8 cellular contexts compared by ENCODE assay signal in the genomic region with DNA sequence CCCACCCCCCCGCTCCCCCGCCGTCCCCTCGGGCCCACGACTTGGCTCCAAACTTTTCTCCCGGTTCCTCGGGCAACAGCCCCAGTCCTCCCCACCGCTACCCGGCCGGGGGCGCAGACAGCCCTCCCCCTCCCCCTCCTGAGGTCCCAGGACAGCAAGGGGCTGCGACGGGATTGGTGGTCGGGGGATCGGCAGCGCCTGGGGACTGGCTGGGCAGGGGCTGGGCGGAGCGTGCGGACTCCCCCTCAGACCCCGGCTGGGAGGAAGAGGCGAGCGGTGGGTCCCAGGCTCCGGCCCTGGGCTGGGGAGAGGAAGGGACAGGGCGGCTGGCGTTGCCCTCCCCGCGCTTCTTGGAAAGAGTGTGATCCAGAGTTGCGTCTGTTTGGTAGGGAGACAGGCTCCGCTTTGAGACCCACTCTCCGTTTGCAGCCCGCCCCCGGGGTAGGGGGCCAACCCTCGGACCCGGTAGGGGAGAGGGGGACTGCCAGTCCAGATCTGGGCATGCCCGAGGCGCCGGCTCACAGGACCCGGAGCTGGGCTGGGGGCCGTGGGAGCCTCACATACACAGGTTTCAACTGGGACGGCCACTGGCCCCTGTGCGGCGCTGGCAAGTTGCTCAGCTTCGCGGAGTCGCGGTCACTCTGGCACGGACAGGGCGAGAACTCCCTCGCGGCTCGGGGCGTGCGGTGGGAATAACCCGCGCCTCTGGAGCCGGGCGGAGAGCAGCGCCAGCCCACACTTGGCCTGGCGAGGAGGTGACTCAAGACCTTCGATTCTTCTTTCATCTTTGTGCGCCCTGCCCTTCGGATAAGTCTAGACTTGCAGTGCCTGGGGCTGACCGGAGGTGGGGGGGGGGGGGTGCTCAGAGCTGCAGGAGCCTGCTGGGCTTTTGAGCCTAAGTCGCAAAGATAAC. TPM values are rescaled to one million over a fixed set of nuclear protein-coding genes. Genes with fewer than 3 reads are reported as not detected.
A peak's percentile ranks its signal among the peaks of the same experiment; 100 is the strongest.
DNase-seq lines count a peak whose midpoint lies in the region; ATAC-seq and TF ChIP-seq lines count a peak whose summit lies in the region.

No MANE protein-coding gene starts in this region.

- TF ChIP-seq CTCF in BJ (IDR thresholded peaks at IDR 0.05; ENCODE audit: insufficient read depth, low read depth, low read length) (0 out of 2 replicates have a peak, but pooled peaks have one; percentile 15), gastrocnemius medialis (IDR thresholded peaks at IDR 0.05 in 4 of 5, conservative IDR thresholded peaks at IDR 0.05 in 1 of 5) (no peak)

- in situ Hi-C loops in gastrocnemius medialis (cut with MboI; ENCODE audit: low sequenced_read_pairs in 4 of 4): no loop called here

- no peak for ATAC-seq in activated naive CD8-positive, alpha-beta T cell treated with anti-CD3 and anti-CD28 coated beads, Interleukin-2, amount 50 U/mL, for 24 hours
- ATAC-seq in right cardiac atrium (peak; percentile 61 to 74), gastrocnemius medialis (peak; percentile 16 to 20), HG02870 (IDR thresholded peaks at IDR 0.05; ENCODE audit: unreplicated experiment) (no peak), HG02973 (IDR thresholded peaks at IDR 0.05; ENCODE audit: unreplicated experiment) (no peak)

- H3K27me3 Mint-ChIP-seq in activated naive CD8-positive, alpha-beta T cell treated with anti-CD3 and anti-CD28 coated beads, Interleukin-2, amount 50 U/mL, for 24 hours: peaks cover 44% of the 10 kb centered on the region

- H3K4me1 ChIP-seq in HUES48 (ENCODE audit: control insufficient read depth, insufficient read depth, low read length): peaks cover 40% of the 10 kb centered on the region
- peaks cover 8% of the 10 kb centered on the region for H3K4me1 ChIP-seq in right cardiac atrium (ENCODE audit: control insufficient read depth, insufficient read depth, low read length)
- H3K4me1 ChIP-seq in gastrocnemius medialis: peaks cover 4 to 8% of the 10 kb centered on the region in 2 donors

- no peaks in the 10 kb centered on the region for H3K9me3 ChIP-seq in HUES48 (ENCODE audit: control insufficient read depth, insufficient read depth, low read length)
- no peaks in the 10 kb centered on the region for H3K9me3 ChIP-seq in right cardiac atrium (ENCODE audit: control insufficient read depth, low read length)
- no peaks in the 10 kb centered on the region for H3K9me3 ChIP-seq in gastrocnemius medialis

- peak overlapping the region; percentile 97 for H3K27ac ChIP-seq in HUES48 (ENCODE audit: low read depth, low read length)
- peak overlapping the region; percentile 21 for H3K27ac ChIP-seq in right cardiac atrium (ENCODE audit: low read length)
- peak overlapping the region; percentile 65 to 81 (median 76) for H3K27ac ChIP-seq in gastrocnemius medialis

- DNase-seq in BJ (ENCODE audit: low read depth) (no peak), right cardiac atrium (peak; percentile 79 to 91 (median 87)), gastrocnemius medialis (no peak), NCI-H2107 (lab: John Stamatoyannopoulos, UW) (no peak)
- no peak for DNase-seq in activated naive CD8-positive, alpha-beta T cell treated with anti-CD3 and anti-CD28 coated beads, Interleukin-2, amount 50 U/mL, for 24 hours

- POLR2A ChIA-PET in BJ (lab: Charles Lee): interaction anchor here (0.5 to 0.7 kb wide), 2 partner anchors 89 to 689 kb away, joined by 3 to 6 read pairs; no protein-coding TSS in a partner anchor

- no peaks in the 10 kb centered on the region for H3K36me3 Mint-ChIP-seq in activated naive CD8-positive, alpha-beta T cell treated with anti-CD3 and anti-CD28 coated beads, Interleukin-2, amount 50 U/mL, for 24 hours (ENCODE audit: low read depth)

- intact Hi-C loops in right cardiac atrium (cut with DNase I) (no loop called here), gastrocnemius medialis (cut with DNase I; ENCODE audit: low total_unique reads) (loop anchor here (2.0 kb wide), 1 partner anchor 13 kb away; no protein-coding TSS in a partner anchor)

- peaks cover 16% of the 10 kb centered on the region for H3K4me1 Mint-ChIP-seq in activated naive CD8-positive, alpha-beta T cell treated with anti-CD3 and anti-CD28 coated beads, Interleukin-2, amount 50 U/mL, for 24 hours

- WGBS in right cardiac atrium: 5% methylated on average over 64 of the region's 64 CpGs

- no peaks in the 10 kb centered on the region for H3K9me3 Mint-ChIP-seq in activated naive CD8-positive, alpha-beta T cell treated with anti-CD3 and anti-CD28 coated beads, Interleukin-2, amount 50 U/mL, for 24 hours

- TF ChIP-seq POLR2A in gastrocnemius medialis (IDR thresholded peaks at IDR 0.05): no peak

- CTCF ChIA-PET in BJ (lab: Yijun Ruan, JAX): interaction anchor here (1.0 to 1.4 kb wide), 2 partner anchors 50 to 53 kb away, joined by 3 read pairs; no protein-coding TSS in a partner anchor

- H3K36me3 ChIP-seq in BJ (ENCODE audit: control insufficient read depth, insufficient read depth, low read length): no peaks in the 10 kb centered on the region
- peaks cover 10% of the 10 kb centered on the region; the same call in 1 of the 2 replicates for H3K36me3 ChIP-seq in HUES48 (ENCODE audit: control insufficient read depth, insufficient read depth, low read length)
- no peaks in the 10 kb centered on the region for H3K36me3 ChIP-seq in gastrocnemius medialis

- H3K9ac ChIP-seq in HUES48 (ENCODE audit: low read depth, low read length): peak overlapping the region; percentile 96

- H3K4me3 Mint-ChIP-seq in activated naive CD8-positive, alpha-beta T cell treated with anti-CD3 and anti-CD28 coated beads, Interleukin-2, amount 50 U/mL, for 24 hours: peak overlapping the region; percentile 58

- H3K27ac Mint-ChIP-seq in activated naive CD8-positive, alpha-beta T cell treated with anti-CD3 and anti-CD28 coated beads, Interleukin-2, amount 50 U/mL, for 24 hours: no peak overlapping the region

- H3K27me3 ChIP-seq in BJ (ENCODE audit: control insufficient read depth, insufficient read depth, low read length): peaks cover 2% of the 10 kb centered on the region; the same call in 1 of the 2 replicates
- no peaks in the 10 kb centered on the region for H3K27me3 ChIP-seq in HUES48 (ENCODE audit: control insufficient read depth, insufficient read depth, low read length)
- H3K27me3 ChIP-seq in right cardiac atrium (ENCODE audit: control insufficient read depth, insufficient read depth): no peaks in the 10 kb centered on the region
- peaks cover 0 to 8% (median 0%) of the 10 kb centered on the region in 3 donors for H3K27me3 ChIP-seq in gastrocnemius medialis

- H3K4me3 ChIP-seq in BJ (ENCODE audit: low read depth, low read length) (peak overlapping the region; percentile 97), HUES48 (ENCODE audit: low read depth, low read length) (peak overlapping the region; percentile 96), right cardiac atrium (ENCODE audit: low read length) (peak overlapping the region; percentile 74), gastrocnemius medialis (peak overlapping the region; percentile 62 to 81 (median 78))

RNA-seq across cellular contexts. Expression of a gene that starts 1.0 kb away (rescaled TPM):
- 16.0 and 27.3 TPM in 2 replicates for polyA plus RNA-seq in BJ (2011; rRNA removed)
- 12.7 and 20.0 TPM in 2 replicates for polyA minus RNA-seq in BJ (2011; rRNA and poly(A)+ RNA removed)
- 10 to 100 TPM; 10.6 to 26.8 (median 15.3) TPM for total RNA-seq in right cardiac atrium
- 14.1 TPM for polyA plus RNA-seq in right cardiac atrium
- 10 to 100 TPM; 10.2 to 23.9 (median 15.8) TPM for total RNA-seq in gastrocnemius medialis

Comparison
In these comparisons a context has a peak if more than half of its experiments do, and no peak if none do; other contexts are left out.
1. DNase-seq: peak in right cardiac atrium (3 of 3); none in BJ (single experiment), activated naive CD8-positive, alpha-beta T cell treated with anti-CD3 and anti-CD28 coated beads, Interleukin-2, amount 50 U/mL, for 24 hours (single experiment), gastrocnemius medialis (0 of 2) and NCI-H2107 (single experiment).
2. H3K27ac ChIP-seq: peak in every context shown above with its lines; median percentile 97 in HUES48; 76 in gastrocnemius medialis; 21 in right cardiac atrium.
3. ATAC-seq: peak in right cardiac atrium (2 of 2) and gastrocnemius medialis (2 of 2); none in activated naive CD8-positive, alpha-beta T cell treated with anti-CD3 and anti-CD28 coated beads, Interleukin-2, amount 50 U/mL, for 24 hours (single experiment), HG02870 (single experiment) and HG02973 (single experiment).
4. Peak in every context shown above with its lines, with median percentiles within 50 percentile points of each other: H3K4me3 ChIP-seq.